Comparison of ENCODE assay signal across 17 cellular contexts in genomic region chr16:6160871-6161270, GRCh38.
DNase-seq lines count a peak whose midpoint lies in the region; ATAC-seq, FAIRE-seq and TF ChIP-seq lines count a peak whose summit lies in the region.
"Had no signal": no experiment of that assay in that cellular context is flagged by ENCODE, and none has a peak within 500 bp of the region (broad histone marks: within the 10 kb centered on the region; RNA-seq: fewer than 3 reads in every experiment).

No MANE protein-coding gene starts in this region.

- TF ChIP-seq CTCF in astrocyte of the spinal cord (IDR thresholded peaks at IDR 0.05; ENCODE audit: low read depth, low read length) = no peak

- DNase-seq in H4 (ENCODE audit: low spot score) (peak; percentile 21), RPMI7951 (ENCODE audit: low read depth) (peak; percentile 87), astrocyte of the spinal cord (ENCODE audit: low read depth, low spot score) (peak; percentile 29), urothelium cell line (ENCODE audit: low spot score) (peak; percentile 16), NCI-H187 treated with DMSO at 0.1 percent for 48 hours (lab: John Stamatoyannopoulos, UW) (no peak), NCI-H2227 (lab: John Stamatoyannopoulos, UW; ENCODE audit: unreplicated experiment) (no peak)
- DNase-seq in activated CD4-positive, alpha-beta T cell treated with anti-CD3 and anti-CD28 coated beads, Interleukin-2, amount 50 U/mL, for 1 hour = no peak
- DNase-seq: CD8-positive, alpha-beta T cell; COR-L47; DMS53; GOT3; IMR-90; KBM-7 had no signal

- H3K4me3 ChIP-seq in astrocyte of the spinal cord (ENCODE audit: low read depth, low read length) = no peak overlapping the region
- H3K4me3 ChIP-seq: GM12878 had no signal

- no peak for FAIRE-seq in urothelium cell line (lab: Jason Lieb, UNC)
- FAIRE-seq: GM12878, GM18507 had no signal

- no peak for ATAC-seq in HG02981 (IDR thresholded peaks at IDR 0.05; ENCODE audit: unreplicated experiment)
- ATAC-seq: CD8-positive, alpha-beta T cell; GM12878; HCT116 had no signal

- in situ Hi-C loops in astrocyte of the spinal cord (cut with HindIII; ENCODE audit: low sequenced_read_pairs) = no loop called here

Comparison
In these comparisons a context has a peak if more than half of its experiments do, and no peak if none do; other contexts are left out.
1. DNase-seq: peak in H4 (single experiment), RPMI7951 (single experiment), astrocyte of the spinal cord (single experiment) and urothelium cell line (single experiment); none in activated CD4-positive, alpha-beta T cell treated with anti-CD3 and anti-CD28 coated beads, Interleukin-2, amount 50 U/mL, for 1 hour (single experiment), NCI-H187 treated with DMSO at 0.1 percent for 48 hours (single experiment) and NCI-H2227 (single experiment).